In the genomic region with DNA sequence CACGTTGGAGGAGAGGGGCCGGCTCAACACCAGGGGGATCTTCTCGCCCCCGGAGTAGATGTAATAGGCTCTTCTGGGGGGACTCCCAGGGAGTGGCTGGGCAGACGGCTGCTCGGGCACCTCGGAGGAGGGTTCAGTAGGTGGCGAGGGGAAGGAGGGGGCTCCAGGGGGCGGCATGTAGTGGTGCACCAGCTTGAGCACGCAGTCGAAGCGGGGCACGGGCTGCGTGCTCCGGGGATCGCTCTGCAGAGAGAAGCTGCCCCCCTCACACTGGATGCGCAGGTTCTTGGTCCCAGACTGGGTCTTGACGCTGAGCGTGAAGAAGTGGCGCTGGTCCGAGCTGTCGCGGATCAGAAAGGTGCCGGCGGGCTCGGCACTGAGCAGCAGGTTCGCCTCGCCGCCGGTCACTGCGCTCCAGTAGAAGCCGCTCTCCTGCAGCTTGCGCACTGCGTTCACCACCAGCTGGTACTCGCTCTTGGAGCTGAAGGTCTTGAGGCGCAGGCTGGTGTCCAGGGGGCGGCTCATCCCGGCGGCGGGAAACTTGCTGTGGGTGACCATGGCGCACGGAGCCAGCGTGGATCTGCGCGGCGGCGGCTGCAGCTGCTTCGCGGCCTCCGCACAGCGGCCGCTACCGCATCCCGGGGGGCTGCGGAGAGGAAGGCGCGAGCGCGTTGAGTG, we compare ENCODE assay signal across 8 cellular contexts. TPM values are rescaled to one million over a fixed set of nuclear protein-coding genes. Genes with fewer than 3 reads are reported as not detected.
DNase-seq lines count a peak whose midpoint lies in the region; ATAC-seq and TF ChIP-seq lines count a peak whose summit lies in the region.

No MANE protein-coding gene starts in this region.

- peak; percentile 66 for DNase-seq in activated effector memory CD4-positive, alpha-beta T cell treated with anti-CD3 and anti-CD28 coated beads, Interleukin-2, amount 50 U/mL, for 16 hours
- DNase-seq in activated effector memory CD4-positive, alpha-beta T cell treated with Interleukin-2 at 50 U/mL for 16 hours = no peak
- no peak for DNase-seq in ascending aorta (ENCODE audit: low spot score in 2 of 2)
- no peak for DNase-seq in kidney epithelial cell (ENCODE audit: low read depth)
- DNase-seq in stimulated activated naive CD8-positive, alpha-beta T cell treated with anti-CD3 and anti-CD28 coated beads, Interleukin-15, amount 100 ng/mL, for 72 hours = peak; percentile 41 to 45
- no peak for DNase-seq in central memory CD4-positive, alpha-beta T cell
- DNase-seq in pons (ENCODE audit: low spot score) = no peak

- peaks cover 7 to 50% of the 10 kb centered on the region in 2 donors for H3K4me1 ChIP-seq in ascending aorta

- H3K4me3 ChIP-seq in ascending aorta = peak overlapping the region; percentile 83 to 90
- peak overlapping the region; percentile 94 for H3K4me3 ChIP-seq in kidney epithelial cell (ENCODE audit: low read depth, low read length)

- H3K4me3 Mint-ChIP-seq in stimulated activated naive CD8-positive, alpha-beta T cell treated with anti-CD3 and anti-CD28 coated beads, Interleukin-15, amount 100 ng/mL, for 72 hours = peak overlapping the region; percentile 88 to 91

- no peak for ATAC-seq in stimulated activated naive CD8-positive, alpha-beta T cell treated with anti-CD3 and anti-CD28 coated beads, Interleukin-15, amount 100 ng/mL, for 72 hours
- ATAC-seq in HG03378 (IDR thresholded peaks at IDR 0.05; ENCODE audit: unreplicated experiment) = no peak

- peaks cover 65% of the 10 kb centered on the region for H3K4me1 Mint-ChIP-seq in stimulated activated naive CD8-positive, alpha-beta T cell treated with anti-CD3 and anti-CD28 coated beads, Interleukin-15, amount 100 ng/mL, for 72 hours

- peaks cover 22% of the 10 kb centered on the region for H3K27me3 Mint-ChIP-seq in stimulated activated naive CD8-positive, alpha-beta T cell treated with anti-CD3 and anti-CD28 coated beads, Interleukin-15, amount 100 ng/mL, for 72 hours

- peak overlapping the region; percentile 33 to 42 for H3K27ac Mint-ChIP-seq in stimulated activated naive CD8-positive, alpha-beta T cell treated with anti-CD3 and anti-CD28 coated beads, Interleukin-15, amount 100 ng/mL, for 72 hours

- peak overlapping the region; percentile 95 to 97 for H3K27ac ChIP-seq in ascending aorta

- H3K9me3 Mint-ChIP-seq in stimulated activated naive CD8-positive, alpha-beta T cell treated with anti-CD3 and anti-CD28 coated beads, Interleukin-15, amount 100 ng/mL, for 72 hours = no peaks in the 10 kb centered on the region

- H3K27me3 ChIP-seq in ascending aorta (no peaks in the 10 kb centered on the region), kidney epithelial cell (ENCODE audit: control insufficient read depth, insufficient read depth, low read length) (no peaks in the 10 kb centered on the region)

- H3K9me3 ChIP-seq in ascending aorta = no peaks in the 10 kb centered on the region

- intact Hi-C loops in ascending aorta (cut with DNase I) = no loop called here

- H3K36me3 ChIP-seq in ascending aorta (peaks cover 11 to 29% of the 10 kb centered on the region in 2 donors), kidney epithelial cell (ENCODE audit: control insufficient read depth, insufficient read depth, low read length) (peaks cover 6% of the 10 kb centered on the region)

- TF ChIP-seq CTCF in ascending aorta (IDR thresholded peaks at IDR 0.05) (no peak), kidney epithelial cell (IDR thresholded peaks at IDR 0.05; ENCODE audit: insufficient read depth, low read length, poor library complexity, severe bottlenecking) (no peak)

RNA-seq across cellular contexts. Expression of gene SOCS3, which starts 1.2 kb away (rescaled TPM):
- 620 TPM for total RNA-seq in ascending aorta
- 36.0 and 39.2 TPM in 2 replicates for total RNA-seq in kidney epithelial cell

RNA-seq across cellular contexts. Expression of gene PGS1, which starts 19.8 kb away (rescaled TPM):
- 41.8 TPM for total RNA-seq in ascending aorta
- total RNA-seq in kidney epithelial cell = 32.8 and 34.5 TPM in 2 replicates

Comparison
In these comparisons a context has a peak if more than half of its experiments do, and no peak if none do; other contexts are left out.
1. DNase-seq: peak in activated effector memory CD4-positive, alpha-beta T cell treated with anti-CD3 and anti-CD28 coated beads, Interleukin-2, amount 50 U/mL, for 16 hours (single experiment) and stimulated activated naive CD8-positive, alpha-beta T cell treated with anti-CD3 and anti-CD28 coated beads, Interleukin-15, amount 100 ng/mL, for 72 hours (2 of 2); none in activated effector memory CD4-positive, alpha-beta T cell treated with Interleukin-2 at 50 U/mL for 16 hours (single experiment), ascending aorta (0 of 2), kidney epithelial cell (single experiment), central memory CD4-positive, alpha-beta T cell (single experiment) and pons (single experiment).
2. RNA of gene SOCS3, which starts 1.2 kb away (total RNA-seq): 620 TPM in ascending aorta (single experiment); 36.0 to 39.2 TPM in kidney epithelial cell; every median in the first group is over 10 times any median in the second.